Comparison of ENCODE assay signal across 13 cellular contexts in genomic region chr19:38710416-38710702, GRCh38. TPM values are rescaled to one million over a fixed set of nuclear protein-coding genes. Genes with fewer than 3 reads are reported as not detected.
DNase-seq lines count a peak whose midpoint lies in the region; ATAC-seq, FAIRE-seq and TF ChIP-seq lines count a peak whose summit lies in the region.
"Had no signal": no experiment of that assay in that cellular context is flagged by ENCODE, and none has a peak within 500 bp of the region (broad histone marks: within the 10 kb centered on the region; RNA-seq: fewer than 3 reads in every experiment).

No MANE protein-coding gene starts in this region.

- H3K4me3 Mint-ChIP-seq in activated CD4-positive, alpha-beta T cell treated with anti-CD3 and anti-CD28 coated beads, Interleukin-2, amount 10 ng/mL, durations not matched to agents 24 days and 14 days: no peak overlapping the region
- H3K4me3 Mint-ChIP-seq: stimulated activated naive CD8-positive, alpha-beta T cell treated with anti-CD3 and anti-CD28 coated beads, Interleukin-15, amount 100 ng/mL, for 72 hours had no signal

- no peaks in the 10 kb centered on the region for H3K4me1 Mint-ChIP-seq in activated CD4-positive, alpha-beta T cell treated with anti-CD3 and anti-CD28 coated beads, Interleukin-2, amount 10 ng/mL, durations not matched to agents 24 days and 14 days

- peak overlapping the region; percentile 42 for H3K27ac Mint-ChIP-seq in activated CD4-positive, alpha-beta T cell treated with anti-CD3 and anti-CD28 coated beads, Interleukin-2, amount 10 ng/mL, durations not matched to agents 24 days and 14 days
- H3K27ac Mint-ChIP-seq: stimulated activated naive CD8-positive, alpha-beta T cell treated with anti-CD3 and anti-CD28 coated beads, Interleukin-15, amount 100 ng/mL, for 72 hours had no signal

- H3K4me3 ChIP-seq in ascending aorta (no peak overlapping the region), kidney (ENCODE audit: low read length in 2 of 2) (no peak overlapping the region), stomach smooth muscle (ENCODE audit: low read length in 2 of 2) (no peak overlapping the region), thyroid gland (replicated peaks in 1 of 3) (no peak overlapping the region)

- no peak for FAIRE-seq in kidney (lab: Jason Lieb, UNC)
- FAIRE-seq: A204.1 had no signal

- intact Hi-C loops in activated CD4-positive, alpha-beta T cell treated with anti-CD3 and anti-CD28 coated beads, Interleukin-2, amount 10 ng/mL, durations not matched to agents 24 days and 14 days (cut with micrococcal nuclease): no loop called here
- intact Hi-C loops in ascending aorta (cut with DNase I): loop anchor here (2.0 to 10.0 kb wide), 3 partner anchors 18 to 316 kb away; no protein-coding TSS in a partner anchor
- intact Hi-C loops in kidney (cut with DNase I): no loop called here
- intact Hi-C loops in thyroid gland (cut with DNase I): no loop called here

- no peaks in the 10 kb centered on the region for H3K9me3 Mint-ChIP-seq in activated CD4-positive, alpha-beta T cell treated with anti-CD3 and anti-CD28 coated beads, Interleukin-2, amount 10 ng/mL, durations not matched to agents 24 days and 14 days
- H3K9me3 Mint-ChIP-seq: activated naive CD4-positive, alpha-beta T cell treated with anti-CD3 and anti-CD28 coated beads, Interleukin-2, amount 50 U/mL, for 72 hours; stimulated activated naive CD8-positive, alpha-beta T cell treated with anti-CD3 and anti-CD28 coated beads, Interleukin-15, amount 100 ng/mL, for 72 hours had no signal

- 90 to 100% methylated on average over 2 of the region's 2 CpGs for WGBS in thyroid gland, 2 donors

- peaks cover 50 to 89% of the 10 kb centered on the region in 2 donors for H3K4me1 ChIP-seq in ascending aorta
- peaks cover 33 to 79% of the 10 kb centered on the region in 2 donors for H3K4me1 ChIP-seq in kidney (ENCODE audit: control insufficient read depth in 1 of 2, insufficient read depth in 1 of 2, low read depth in 1 of 2, low read length in 2 of 2)
- peaks cover 95% of the 10 kb centered on the region for H3K4me1 ChIP-seq in stomach smooth muscle (ENCODE audit: control insufficient read depth, insufficient read depth, low read length)
- peaks cover 11 to 61% of the 10 kb centered on the region in 2 donors for H3K4me1 ChIP-seq in thyroid gland

- H3K36me3 Mint-ChIP-seq in activated CD4-positive, alpha-beta T cell treated with anti-CD3 and anti-CD28 coated beads, Interleukin-2, amount 10 ng/mL, durations not matched to agents 24 days and 14 days (ENCODE audit: low read depth): peaks cover 49% of the 10 kb centered on the region

- no peak for TF ChIP-seq POLR2A in thyroid gland (IDR thresholded peaks at IDR 0.05)

- no peak for TF ChIP-seq CTCF in ascending aorta (IDR thresholded peaks at IDR 0.05)
- TF ChIP-seq CTCF in kidney (IDR thresholded peaks at IDR 0.05; ENCODE audit: borderline replicate concordance, extremely low read depth, insufficient read depth): no peak
- TF ChIP-seq CTCF in thyroid gland (IDR thresholded peaks at IDR 0.05): no peak

- H3K36me3 ChIP-seq in ascending aorta: peaks cover 88 to 97% of the 10 kb centered on the region in 2 donors
- H3K36me3 ChIP-seq in kidney (ENCODE audit: control insufficient read depth in 1 of 2, insufficient read depth in 2 of 2, low read length in 2 of 2): peaks cover 52 to 80% of the 10 kb centered on the region in 2 donors
- peaks cover 48 to 61% of the 10 kb centered on the region in 2 donors for H3K36me3 ChIP-seq in stomach smooth muscle (ENCODE audit: control insufficient read depth in 2 of 2, insufficient read depth in 2 of 2, low read length in 2 of 2)
- H3K36me3 ChIP-seq in thyroid gland: peaks cover 64 to 65% of the 10 kb centered on the region in 2 donors

- DNase-seq in activated CD4-positive, alpha-beta T cell treated with anti-CD3 and anti-CD28 coated beads, Interleukin-2, amount 10 ng/mL, durations not matched to agents 24 days and 14 days: no peak
- DNase-seq in activated CD4-positive, alpha-beta T cell treated with anti-CD3 and anti-CD28 coated beads for 1 hour: no peak
- DNase-seq in ascending aorta (ENCODE audit: low spot score in 2 of 2) (no peak), kidney (no peak), NCI-H69 (lab: John Stamatoyannopoulos, UW) (no peak), thyroid gland (no peak)
- DNase-seq: dermis blood vessel endothelial cell; stimulated activated CD4-positive, alpha-beta T cell treated with anti-CD3 and anti-CD28 coated beads, Interleukin-4, amount 100 ng/mL, for 24 hours; stimulated activated naive CD8-positive, alpha-beta T cell treated with anti-CD3 and anti-CD28 coated beads, Interleukin-15, amount 100 ng/mL, for 72 hours had no signal

- no peaks in the 10 kb centered on the region for H3K27me3 Mint-ChIP-seq in activated CD4-positive, alpha-beta T cell treated with anti-CD3 and anti-CD28 coated beads, Interleukin-2, amount 10 ng/mL, durations not matched to agents 24 days and 14 days
- H3K27me3 Mint-ChIP-seq: stimulated activated naive CD8-positive, alpha-beta T cell treated with anti-CD3 and anti-CD28 coated beads, Interleukin-15, amount 100 ng/mL, for 72 hours had no signal

- H3K9me3 ChIP-seq in ascending aorta (no peaks in the 10 kb centered on the region), kidney (ENCODE audit: control insufficient read depth in 1 of 2, low read length in 2 of 2) (no peaks in the 10 kb centered on the region), stomach smooth muscle (ENCODE audit: control insufficient read depth in 2 of 2, low read length in 2 of 2) (no peaks in the 10 kb centered on the region), thyroid gland (no peaks in the 10 kb centered on the region)

- H3K27me3 ChIP-seq in ascending aorta (no peaks in the 10 kb centered on the region), stomach smooth muscle (ENCODE audit: control insufficient read depth in 1 of 2, insufficient read depth in 2 of 2, low read length in 2 of 2) (no peaks in the 10 kb centered on the region), thyroid gland (no peaks in the 10 kb centered on the region)

- no peak for ATAC-seq in HG02588 (IDR thresholded peaks at IDR 0.05; ENCODE audit: unreplicated experiment)
- ATAC-seq: activated naive CD4-positive, alpha-beta T cell treated with anti-CD3 and anti-CD28 coated beads, Interleukin-2, amount 50 U/mL, for 72 hours; stimulated activated naive CD8-positive, alpha-beta T cell treated with anti-CD3 and anti-CD28 coated beads, Interleukin-15, amount 100 ng/mL, for 72 hours had no signal

- H3K9ac ChIP-seq in kidney (ENCODE audit: low read length in 2 of 2) (no peak overlapping the region), stomach smooth muscle (ENCODE audit: low read length in 2 of 2) (peak overlapping the region; percentile 29 to 61)

- H3K27ac ChIP-seq in ascending aorta (peak overlapping the region; percentile 79), kidney (ENCODE audit: low read depth in 2 of 2, low read length in 2 of 2) (peak overlapping the region; percentile 48 to 67), stomach smooth muscle (ENCODE audit: low read length) (peak overlapping the region; percentile 84), thyroid gland (peak overlapping the region in 1 of 3 donors; percentile 48)

RNA-seq across cellular contexts. Expression of gene CAPN12, which starts 33.9 kb away (rescaled TPM):
- total RNA-seq in activated CD4-positive, alpha-beta T cell treated with anti-CD3 and anti-CD28 coated beads, Interleukin-2, amount 10 ng/mL, durations not matched to agents 24 days and 14 days: 3.2 and 3.5 TPM in 2 replicates
- total RNA-seq in ascending aorta: not detected
- 31.1 TPM for total RNA-seq in kidney
- 27.1 TPM for polyA plus RNA-seq in kidney (ENCODE audit: insufficient read depth, low read depth, low replicate concordance)
- total RNA-seq in thyroid gland: 1 to 10 TPM in 2 of 4 donors, not detected in 2; 1.6 to 2.0 TPM
- total RNA-seq: dermis blood vessel endothelial cell had no signal

Comparison
In these comparisons a context has a peak if more than half of its experiments do, and no peak if none do; other contexts are left out.
1. H3K9ac ChIP-seq: peak in stomach smooth muscle (2 of 2); none in kidney (0 of 2).